In the genomic region with DNA sequence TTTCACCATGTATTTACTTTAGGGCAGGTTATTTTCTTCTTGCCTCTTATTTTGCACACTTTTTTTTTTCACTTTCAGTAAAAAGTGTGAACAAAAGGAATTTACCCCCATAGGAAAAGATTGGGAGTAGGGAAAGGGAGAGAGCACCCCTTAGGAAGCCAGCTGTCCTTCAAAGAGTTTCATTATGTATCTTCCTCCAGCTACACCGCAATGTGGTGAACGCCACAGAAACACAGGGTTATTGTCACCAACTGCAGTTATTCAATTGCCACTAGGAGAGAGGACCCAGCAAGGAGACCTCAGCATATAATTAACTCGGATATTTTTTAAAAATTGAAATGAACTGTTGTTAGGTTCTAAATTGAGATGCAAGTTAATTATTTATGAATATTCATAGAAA, we compare ENCODE assay signal across 8 cellular contexts.
DNase-seq lines count a peak whose midpoint lies in the region; ATAC-seq and TF ChIP-seq lines count a peak whose summit lies in the region.

No MANE protein-coding gene starts in this region.

- H3K27me3 ChIP-seq in CD4-positive, alpha-beta T cell (ENCODE audit: control insufficient read depth, insufficient read depth, low read length): peaks cover 7% of the 10 kb centered on the region

- peak overlapping the region; percentile 69 for H3K4me3 Mint-ChIP-seq in chondrocyte (ENCODE audit: unreplicated experiment)
- H3K4me3 Mint-ChIP-seq in type B pancreatic cell: peak overlapping the region; percentile 69
- no peak overlapping the region for H3K4me3 Mint-ChIP-seq in CD4-positive, alpha-beta T cell

- CTCF ChIA-PET in CD4-positive, alpha-beta T cell (lab: Charles Lee): no interaction called here

- TF ChIP-seq CTCF in GM10266 (IDR thresholded peaks at IDR 0.05; ENCODE audit: control insufficient read depth, insufficient read depth, low read depth, missing control alignments) (no peak), chondrocyte (IDR thresholded peaks at IDR 0.05) (no peak), type B pancreatic cell (conservative IDR thresholded peaks at IDR 0.05) (peak; percentile 54)
- no peak for TF ChIP-seq CTCF in CD4-positive, alpha-beta T cell (IDR thresholded peaks at IDR 0.05)

- H3K27ac Mint-ChIP-seq in chondrocyte (ENCODE audit: unreplicated experiment): no peak overlapping the region
- no peak overlapping the region for H3K27ac Mint-ChIP-seq in type B pancreatic cell
- no peak overlapping the region for H3K27ac Mint-ChIP-seq in CD4-positive, alpha-beta T cell

- H3K4me1 Mint-ChIP-seq in chondrocyte (ENCODE audit: low read depth) (peaks cover 13% of the 10 kb centered on the region), type B pancreatic cell (ENCODE audit: unreplicated experiment) (peaks cover 17% of the 10 kb centered on the region)
- H3K4me1 Mint-ChIP-seq in CD4-positive, alpha-beta T cell (ENCODE audit: low read depth): peaks cover 7% of the 10 kb centered on the region

- POLR2A ChIA-PET in CD4-positive, alpha-beta T cell (lab: Charles Lee): no interaction called here

- intact Hi-C loops in CD4-positive, alpha-beta T cell (cut with DNase I, micrococcal nuclease): no loop called here

- peak; percentile 72 for ATAC-seq in GM21423 (IDR thresholded peaks at IDR 0.05; ENCODE audit: unreplicated experiment)
- ATAC-seq in CD4-positive, alpha-beta T cell (ENCODE audit: poor library complexity): no peak

- no peaks in the 10 kb centered on the region for H3K9me3 ChIP-seq in CD4-positive, alpha-beta T cell (ENCODE audit: control insufficient read depth, low read length)

- DNase-seq in GM10266 (ENCODE audit: extremely low spot score) (peak; percentile 21), HuH-7 (ENCODE audit: low spot score) (peak; percentile 11), chondrocyte (ENCODE audit: low spot score) (no peak), type B pancreatic cell (ENCODE audit: extremely low spot score, unreplicated experiment) (no peak), EL (no peak)
- DNase-seq in stimulated activated CD4-positive, alpha-beta T cell treated with anti-CD3 and anti-CD28 coated beads, Interleukin-4, amount 100 ng/mL, for 24 hours: no peak
- no peak for DNase-seq in CD4-positive, alpha-beta T cell

- H3K9me3 Mint-ChIP-seq in chondrocyte (ENCODE audit: low read depth) (no peaks in the 10 kb centered on the region), type B pancreatic cell (no peaks in the 10 kb centered on the region)
- no peaks in the 10 kb centered on the region for H3K9me3 Mint-ChIP-seq in CD4-positive, alpha-beta T cell

- H3K27ac ChIP-seq in CD4-positive, alpha-beta T cell (ENCODE audit: low read depth, low read length): no peak overlapping the region

- H3K27me3 Mint-ChIP-seq in chondrocyte (ENCODE audit: low read depth) (peaks cover 2% of the 10 kb centered on the region), type B pancreatic cell (peaks cover 13% of the 10 kb centered on the region)
- peaks cover 13% of the 10 kb centered on the region for H3K27me3 Mint-ChIP-seq in CD4-positive, alpha-beta T cell

- H3K36me3 Mint-ChIP-seq in chondrocyte (ENCODE audit: low read depth) (peaks cover 2% of the 10 kb centered on the region), type B pancreatic cell (no peaks in the 10 kb centered on the region)
- H3K36me3 Mint-ChIP-seq in CD4-positive, alpha-beta T cell (ENCODE audit: low read depth): no peaks in the 10 kb centered on the region

Comparison
In these comparisons a context has a peak if more than half of its experiments do, and no peak if none do; other contexts are left out.
1. DNase-seq: peak in GM10266 (single experiment) and HuH-7 (single experiment); none in chondrocyte (single experiment), type B pancreatic cell (single experiment), stimulated activated CD4-positive, alpha-beta T cell treated with anti-CD3 and anti-CD28 coated beads, Interleukin-4, amount 100 ng/mL, for 24 hours (single experiment), CD4-positive, alpha-beta T cell (0 of 10) and EL (single experiment).